ENCODE assay signal across 17 cellular contexts in genomic region chr13:44463759-44464158, GRCh38.
DNase-seq lines count a peak whose midpoint lies in the region; ATAC-seq and TF ChIP-seq lines count a peak whose summit lies in the region.
"Had no signal": no experiment of that assay in that cellular context is flagged by ENCODE, and none has a peak within 500 bp of the region (broad histone marks: within the 10 kb centered on the region; RNA-seq: fewer than 3 reads in every experiment).

No MANE protein-coding gene starts in this region.

- POLR2A ChIA-PET in PC-9 (lab: Charles Lee; ENCODE audit: unreplicated experiment): interaction anchor here (0.6 kb wide), 1 partner anchor 354 kb away, joined by 3 read pairs; no protein-coding TSS in a partner anchor

- H4K20me1 ChIP-seq in PC-9 (ENCODE audit: insufficient read depth): peaks cover 6% of the 10 kb centered on the region

- H3K27ac ChIP-seq in PC-9: 0 out of 2 replicates have a peak overlapping the region, but pooled peaks have one; percentile 6
- H3K27ac ChIP-seq: 22Rv1; A549; BLaER1 treated with 17β-estradiol and CSF1 and Interleukin-3, amounts not matched to agents 10 nM and 100 nM; C4-2B had no signal

- DNase-seq in NCI-H82 (lab: John Stamatoyannopoulos, UW) (peak; percentile 39), NCI-H82 treated with DMSO at 0.1 percent for 48 hours (lab: John Stamatoyannopoulos, UW; ENCODE audit: unreplicated experiment) (no peak), NCI-H526 (lab: John Stamatoyannopoulos, UW) (peak; percentile 48 to 52), PC-9 (no peak)
- DNase-seq: AML-193; Caco-2; Calu3; CD4-positive, alpha-beta T cell; CD8-positive, alpha-beta T cell; DMS79 treated with DMSO at 0.1 percent for 48 hours; GF-D8 had no signal

- ATAC-seq in GM18868 (IDR thresholded peaks at IDR 0.05; ENCODE audit: unreplicated experiment) (no peak), HG02759 (IDR thresholded peaks at IDR 0.05; ENCODE audit: unreplicated experiment) (no peak)
- ATAC-seq: A549; CD8-positive, alpha-beta T cell had no signal

- H3K9me2 ChIP-seq in PC-9 (ENCODE audit: insufficient read depth): no peaks in the 10 kb centered on the region

- no peak overlapping the region for H3K4me2 ChIP-seq in PC-9
- H3K4me2 ChIP-seq: A549; BLaER1 treated with 17β-estradiol and CSF1 and Interleukin-3, amounts not matched to agents 10 nM and 100 nM had no signal

- H3K36me3 ChIP-seq in PC-9 (ENCODE audit: low read depth): no peaks in the 10 kb centered on the region; the same call in 1 of the 2 replicates

- BruUV-seq in PC-9 (replicated peaks; lab: Mats Ljungman, UMichigan): no TSS peak

- CTCF ChIA-PET in PC-9 (lab: Charles Lee): interaction anchor here (0.6 kb wide), 1 partner anchor 22 kb away, joined by 4 read pairs; no protein-coding TSS in a partner anchor

- no peak overlapping the region for H2AFZ ChIP-seq in PC-9

- no peak overlapping the region for H3K4me3 ChIP-seq in PC-9
- H3K4me3 ChIP-seq: A549; BLaER1 treated with 17β-estradiol and CSF1 and Interleukin-3, amounts not matched to agents 10 nM and 100 nM had no signal

- H3K9me3 ChIP-seq in PC-9 (ENCODE audit: insufficient read depth, low read depth): no peaks in the 10 kb centered on the region
- H3K9me3 ChIP-seq: A549, Caco-2 had no signal

- H3K27me3 ChIP-seq in PC-9 (ENCODE audit: insufficient read depth, low read depth): no peaks in the 10 kb centered on the region
- H3K27me3 ChIP-seq: BLaER1 treated with 17β-estradiol and CSF1 and Interleukin-3, amounts not matched to agents 10 nM and 100 nM had no signal

- no peak for TF ChIP-seq CTCF in PC-9 (conservative IDR thresholded peaks at IDR 0.05)

- peaks cover 91% of the 10 kb centered on the region for H3K79me2 ChIP-seq in PC-9 (ENCODE audit: low read depth)

- H3K4me1 ChIP-seq in PC-9 (replicated peaks; ENCODE audit: insufficient read depth): no peaks in the 10 kb centered on the region
- H3K4me1 ChIP-seq: A549, Caco-2 had no signal

- intact Hi-C loops in PC-9 (cut with micrococcal nuclease; ENCODE audit: unreplicated experiment): no loop called here

- no peaks in the 10 kb centered on the region; the same call in 1 of the 2 replicates for H3F3A ChIP-seq in PC-9 (ENCODE audit: insufficient read depth, low read depth)

Comparison
In these comparisons a context has a peak if more than half of its experiments do, and no peak if none do; other contexts are left out.
1. DNase-seq: peak in NCI-H82 (single experiment) and NCI-H526 (2 of 2); none in NCI-H82 treated with DMSO at 0.1 percent for 48 hours (single experiment) and PC-9 (0 of 2).